In genomic region chr11:11841605-11842425, GRCh38 we compare ENCODE assay signal across 8 cellular contexts. TPM values are rescaled to one million over a fixed set of nuclear protein-coding genes. Genes with fewer than 3 reads are reported as not detected.
DNase-seq lines count a peak whose midpoint lies in the region; ATAC-seq and TF ChIP-seq lines count a peak whose summit lies in the region.

USP47 (plus strand) TSS chr11:11841972; CDS start chr11:11842186, 214 bp downstream.

- H3K36me3 Mint-ChIP-seq in T-helper 17 cell (ENCODE audit: low read depth), result peaks cover 7% of the 10 kb centered on the region

- ATAC-seq in GM18502 (IDR thresholded peaks at IDR 0.05; ENCODE audit: poor library complexity, unreplicated experiment) (peak; percentile 72), HG02885 (IDR thresholded peaks at IDR 0.05; ENCODE audit: poor library complexity, unreplicated experiment) (peak; percentile 73), T-helper 17 cell (peak; percentile 88), right cardiac atrium (peak; percentile 95)

- H3K27me3 ChIP-seq in right cardiac atrium (ENCODE audit: control insufficient read depth, insufficient read depth) (no peaks in the 10 kb centered on the region), vagina (no peaks in the 10 kb centered on the region)

- H3K27ac Mint-ChIP-seq in T-helper 17 cell, result no peak within 1 kb of the TSS

- H3K4me3 ChIP-seq in right cardiac atrium (ENCODE audit: low read length) (peak within 1 kb of the TSS; percentile 77), vagina (peak within 1 kb of the TSS; percentile 75 to 88)

- H3K9me3 ChIP-seq in T-helper 17 cell (ENCODE audit: control insufficient read depth, low read length, poor library complexity, severe bottlenecking), result no peaks in the 10 kb centered on the region
- no peaks in the 10 kb centered on the region for H3K9me3 ChIP-seq in right cardiac atrium (ENCODE audit: control insufficient read depth, low read length)
- H3K9me3 ChIP-seq in vagina, result no peaks in the 10 kb centered on the region

- H3K4me1 ChIP-seq in right cardiac atrium (ENCODE audit: control insufficient read depth, insufficient read depth, low read length) (no peaks in the 10 kb centered on the region), vagina (peaks cover 35% of the 10 kb centered on the region)

- H3K27me3 Mint-ChIP-seq in T-helper 17 cell, result peaks cover 22% of the 10 kb centered on the region

- peaks cover 24% of the 10 kb centered on the region for H3K4me1 Mint-ChIP-seq in T-helper 17 cell

- TF ChIP-seq CTCF in vagina (IDR thresholded peaks at IDR 0.05), result peak; percentile 37 to 77 (median 52)

- H3K36me3 ChIP-seq in vagina, result no peaks in the 10 kb centered on the region

- H3K27ac ChIP-seq in angular gyrus (ENCODE audit: low read depth, low read length), result peak within 1 kb of the TSS; percentile 98
- peak within 1 kb of the TSS; percentile 97 for H3K27ac ChIP-seq in right cardiac atrium (ENCODE audit: low read length)
- peak within 1 kb of the TSS; percentile 99 for H3K27ac ChIP-seq in vagina

- TF ChIP-seq POLR2A in vagina (IDR thresholded peaks at IDR 0.05), result peak in 1 of 2 donors; percentile 79

- no peak within 1 kb of the TSS for H3K4me3 Mint-ChIP-seq in T-helper 17 cell

- peak; percentile 67 for DNase-seq in NCI-H146 treated with DMSO at 0.1 percent for 48 hours (lab: John Stamatoyannopoulos, UW; ENCODE audit: unreplicated experiment)
- DNase-seq in T-helper 17 cell, result peak; percentile 90 to 96 (median 95)
- DNase-seq in right cardiac atrium, result peak; percentile 93 to 97 (median 97)
- peak; percentile 86 for DNase-seq in putamen (ENCODE audit: low spot score)
- DNase-seq in vagina (ENCODE audit: extremely low spot score in 2 of 2), result peak in 1 of 2 donors; percentile 90

- intact Hi-C loops in right cardiac atrium (cut with DNase I), result no loop called here
- intact Hi-C loops in vagina (cut with DNase I), result no loop called here

- under 1% methylated on average over 75 of the region's 75 CpGs for WGBS in right cardiac atrium

RNA-seq across cellular contexts. Expression of gene USP47, which starts in this region (rescaled TPM):
- total RNA-seq in T-helper 17 cell (10 to 100 TPM; 71.5 to 82.3 TPM), right cardiac atrium (10 to 100 TPM; 51.7 to 57.3 (median 54.7) TPM), vagina (69.2 TPM)
- polyA plus RNA-seq in right cardiac atrium, result 35.3 TPM
